9 cellular contexts compared by ENCODE assay signal in the genomic region with DNA sequence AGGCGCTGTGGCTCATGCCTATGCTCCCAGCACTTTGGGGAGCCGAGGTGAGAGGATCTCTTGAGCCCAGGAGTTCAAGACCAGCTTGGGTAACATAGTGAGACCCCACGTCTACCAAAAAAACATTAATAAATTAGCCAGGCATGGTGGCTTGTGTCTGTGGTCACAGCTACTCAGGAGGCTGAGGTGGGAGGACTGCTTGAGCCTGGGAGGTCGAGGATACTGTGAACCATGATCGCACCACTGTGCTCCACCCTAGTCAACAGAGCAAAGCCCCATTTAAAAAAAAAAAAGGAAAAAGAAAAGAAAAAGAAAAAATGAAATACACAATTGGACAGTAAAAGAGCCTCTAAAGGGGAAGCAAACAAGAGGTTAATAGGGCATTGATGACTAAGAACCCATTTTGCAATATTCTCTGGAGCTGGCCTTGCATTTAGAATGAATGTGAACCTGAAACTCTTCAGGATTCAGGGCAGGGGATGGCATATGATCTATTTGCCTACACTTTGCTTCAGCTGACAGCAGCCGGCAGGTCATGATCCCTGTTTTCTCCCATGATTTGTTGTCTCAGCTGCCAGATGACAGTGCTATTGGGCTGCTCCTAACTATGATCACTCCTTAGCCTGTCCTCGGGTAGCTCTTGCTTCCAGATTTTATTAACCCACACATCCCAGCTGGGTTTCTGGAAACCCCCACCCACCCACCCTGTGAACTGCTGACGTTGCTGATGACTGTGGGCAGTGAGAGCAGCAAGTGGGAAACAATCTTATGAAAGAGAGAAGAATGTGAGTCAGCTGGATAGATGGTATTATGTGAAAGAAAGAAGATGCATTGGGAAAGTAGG.
DNase-seq lines count a peak whose midpoint lies in the region; ATAC-seq and TF ChIP-seq lines count a peak whose summit lies in the region.
"Had no signal": no experiment of that assay in that cellular context is flagged by ENCODE, and none has a peak within 500 bp of the region (broad histone marks: within the 10 kb centered on the region; RNA-seq: fewer than 3 reads in every experiment).

No MANE protein-coding gene starts in this region.

- no peaks in the 10 kb centered on the region for H3K27me3 ChIP-seq in AG04450 (ENCODE audit: control insufficient read depth, insufficient read depth, low read length)

- ATAC-seq in GM19467 (IDR thresholded peaks at IDR 0.05; ENCODE audit: unreplicated experiment), result no peak
- ATAC-seq in activated CD8-positive, alpha-beta memory T cell treated with anti-CD3 and anti-CD28 coated beads, Interleukin-2, amount 10 ng/mL, durations not matched to agents 7 days and 5 days, result no peak

- CTCF ChIA-PET in AG04450 (lab: Charles Lee), result interaction anchor here (0.6 to 3.8 kb wide), 6 partner anchors 22 to 1012 kb away, joined by 3 to 18 read pairs (median 6); no protein-coding TSS in a partner anchor
- CTCF ChIA-PET in activated CD8-positive, alpha-beta memory T cell treated with anti-CD3 and anti-CD28 coated beads, Interleukin-2, amount 10 ng/mL, durations not matched to agents 7 days and 5 days (lab: Charles Lee), result interaction anchor here (1.2 kb wide), 1 partner anchor 21 kb away, joined by 5 read pairs; no protein-coding TSS in a partner anchor

- POLR2A ChIA-PET in AG04450 (lab: Yijun Ruan, JAX), result interaction anchor here (1.0 kb wide), 1 partner anchor 73 kb away, joined by 3 read pairs; no protein-coding TSS in a partner anchor

- DNase-seq in AG04450 (ENCODE audit: low read depth, low spot score), result peak; percentile 37
- DNase-seq in HuH-7.5 (ENCODE audit: low spot score), result peak; percentile 30
- DNase-seq in SKM-1 (lab: John Stamatoyannopoulos, UW; ENCODE audit: unreplicated experiment), result peak; percentile 67
- peak; percentile 25 for DNase-seq in kidney glomerular epithelial cell (lab: John Stamatoyannopoulos, UW)
- no peak for DNase-seq in 8988T
- DNase-seq in activated CD8-positive, alpha-beta memory T cell treated with anti-CD3 and anti-CD28 coated beads, Interleukin-2, amount 10 ng/mL, durations not matched to agents 7 days and 5 days, result no peak
- DNase-seq in effector CD4-positive, alpha-beta T cell, result no peak

- TF ChIP-seq CTCF in AG04450 (IDR thresholded peaks at IDR 0.05; ENCODE audit: low read depth, low read length), result no peak

- peak overlapping the region; percentile 68 for H3K27ac ChIP-seq in AG04450 (ENCODE audit: low read depth, low read length)

- H3K4me3 Mint-ChIP-seq in activated CD8-positive, alpha-beta memory T cell treated with anti-CD3 and anti-CD28 coated beads, Interleukin-2, amount 10 ng/mL, durations not matched to agents 7 days and 5 days, result no peak overlapping the region
- H3K4me3 Mint-ChIP-seq: activated naive CD8-positive, alpha-beta T cell had no signal

- no peaks in the 10 kb centered on the region for H3K36me3 Mint-ChIP-seq in activated CD8-positive, alpha-beta memory T cell treated with anti-CD3 and anti-CD28 coated beads, Interleukin-2, amount 10 ng/mL, durations not matched to agents 7 days and 5 days
- H3K36me3 Mint-ChIP-seq: activated naive CD8-positive, alpha-beta T cell had no signal

- H3K4me3 ChIP-seq in AG04450 (ENCODE audit: low read depth, low read length), result no peak overlapping the region

- H3K9me3 ChIP-seq in AG04450 (ENCODE audit: control insufficient read depth, insufficient read depth, low read length), result no peaks in the 10 kb centered on the region

- no peaks in the 10 kb centered on the region for H3K9me3 Mint-ChIP-seq in activated CD8-positive, alpha-beta memory T cell treated with anti-CD3 and anti-CD28 coated beads, Interleukin-2, amount 10 ng/mL, durations not matched to agents 7 days and 5 days (ENCODE audit: low read depth)

- H3K27ac Mint-ChIP-seq in activated CD8-positive, alpha-beta memory T cell treated with anti-CD3 and anti-CD28 coated beads, Interleukin-2, amount 10 ng/mL, durations not matched to agents 7 days and 5 days, result no peak overlapping the region
- H3K27ac Mint-ChIP-seq: activated naive CD8-positive, alpha-beta T cell had no signal

- H3K4me1 Mint-ChIP-seq in activated CD8-positive, alpha-beta memory T cell treated with anti-CD3 and anti-CD28 coated beads, Interleukin-2, amount 10 ng/mL, durations not matched to agents 7 days and 5 days, result peaks cover 20% of the 10 kb centered on the region

- H3K27me3 Mint-ChIP-seq in activated CD8-positive, alpha-beta memory T cell treated with anti-CD3 and anti-CD28 coated beads, Interleukin-2, amount 10 ng/mL, durations not matched to agents 7 days and 5 days, result peaks cover under 1% of the 10 kb centered on the region
- H3K27me3 Mint-ChIP-seq: activated naive CD8-positive, alpha-beta T cell had no signal

Comparison
In these comparisons a context has a peak if more than half of its experiments do, and no peak if none do; other contexts are left out.
1. DNase-seq: peak in AG04450 (single experiment), HuH-7.5 (single experiment), SKM-1 (single experiment) and kidney glomerular epithelial cell (single experiment); none in 8988T (single experiment), activated CD8-positive, alpha-beta memory T cell treated with anti-CD3 and anti-CD28 coated beads, Interleukin-2, amount 10 ng/mL, durations not matched to agents 7 days and 5 days (single experiment) and effector CD4-positive, alpha-beta T cell (single experiment).